Comparison of ENCODE assay signal across 10 cellular contexts in the genomic region with DNA sequence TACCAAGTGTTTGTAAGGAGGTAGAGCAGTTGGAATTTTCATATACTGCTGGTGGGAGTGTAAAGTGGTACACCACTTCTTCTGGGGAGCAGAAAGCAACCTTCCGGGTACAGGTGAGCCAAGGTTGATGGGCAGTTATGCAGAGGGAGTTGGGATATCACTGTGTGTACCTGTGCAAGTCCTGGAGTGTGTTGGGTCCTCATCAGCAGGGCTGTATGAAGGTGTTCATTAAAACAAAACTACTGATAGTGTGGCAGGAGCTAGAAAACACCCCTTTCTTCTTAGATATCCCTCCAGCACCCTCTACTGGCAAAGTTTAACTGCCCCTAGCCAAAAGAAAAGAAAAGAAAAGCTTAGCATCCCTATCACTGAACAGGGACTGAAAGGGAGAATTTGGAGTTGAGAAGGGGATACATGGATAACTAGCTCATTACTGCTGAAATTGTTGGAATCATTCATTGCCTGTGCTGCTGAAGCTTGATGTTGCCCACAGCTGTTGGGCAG. TPM values are rescaled to one million over a fixed set of nuclear protein-coding genes. Genes with fewer than 3 reads are reported as not detected.
A peak's percentile ranks its signal among the peaks of the same experiment; 100 is the strongest.
DNase-seq lines count a peak whose midpoint lies in the region; ATAC-seq and TF ChIP-seq lines count a peak whose summit lies in the region.
"Had no signal": no experiment of that assay in that cellular context is flagged by ENCODE, and none has a peak within 500 bp of the region (broad histone marks: within the 10 kb centered on the region; RNA-seq: fewer than 3 reads in every experiment).

No MANE protein-coding gene starts in this region.

- no peaks in the 10 kb centered on the region for H3F3A ChIP-seq in Loucy (ENCODE audit: low read depth)

- POLR2A ChIA-PET in activated CD8-positive, alpha-beta T cell treated with anti-CD3 and anti-CD28 coated beads, Interleukin-2, amount 10 ng/mL, durations not matched to agents 7 days and 5 days (lab: Charles Lee): interaction anchor here (0.6 to 2.7 kb wide), 3 partner anchors 10 to 81 kb away, joined by 3 to 17 read pairs (median 4); partner anchors contain the start of gene MARCHF6
- POLR2A ChIA-PET in activated CD8-positive, alpha-beta T cell treated with anti-CD3 and anti-CD28 coated beads for 36 hours (lab: Charles Lee): interaction anchor here (1.8 kb wide), 1 partner anchor 11 kb away, joined by 10 read pairs; the partner anchor contains the start of gene MARCHF6
- POLR2A ChIA-PET in activated B cell treated with CpG ODN at 0.5 μM for 24 hours (lab: Charles Lee): interaction anchor here (0.9 to 1.2 kb wide), 2 partner anchors 11 to 80 kb away, joined by 3 to 8 read pairs; partner anchors contain the start of gene MARCHF6

- H3K9me3 ChIP-seq in Loucy (ENCODE audit: insufficient read depth, low read depth, low read length) (no peaks in the 10 kb centered on the region), psoas muscle (no peaks in the 10 kb centered on the region)

- no peaks in the 10 kb centered on the region for H3K36me3 ChIP-seq in Loucy (ENCODE audit: insufficient read depth, low read length)
- H3K36me3 ChIP-seq in psoas muscle (ENCODE audit: insufficient read depth in 1 of 2, low read depth in 1 of 2): no peaks in the 10 kb centered on the region

- peaks cover 98% of the 10 kb centered on the region for H4K20me1 ChIP-seq in Loucy (ENCODE audit: insufficient read depth, low read length, poor library complexity, severe bottlenecking)

- H3K27me3 Mint-ChIP-seq in activated CD8-positive, alpha-beta T cell treated with anti-CD3 and anti-CD28 coated beads, Interleukin-2, amount 10 ng/mL, durations not matched to agents 7 days and 5 days (ENCODE audit: low read depth): no peaks in the 10 kb centered on the region
- H3K27me3 Mint-ChIP-seq in activated CD8-positive, alpha-beta T cell treated with anti-CD3 and anti-CD28 coated beads for 36 hours: no peaks in the 10 kb centered on the region
- no peaks in the 10 kb centered on the region for H3K27me3 Mint-ChIP-seq in activated B cell treated with CpG ODN at 0.5 μM for 24 hours

- H3K36me3 Mint-ChIP-seq in activated CD8-positive, alpha-beta T cell treated with anti-CD3 and anti-CD28 coated beads, Interleukin-2, amount 10 ng/mL, durations not matched to agents 7 days and 5 days (ENCODE audit: low read depth): peaks cover 13% of the 10 kb centered on the region
- peaks cover 27% of the 10 kb centered on the region for H3K36me3 Mint-ChIP-seq in activated CD8-positive, alpha-beta T cell treated with anti-CD3 and anti-CD28 coated beads for 36 hours (ENCODE audit: low read depth)
- H3K36me3 Mint-ChIP-seq in activated B cell treated with CpG ODN at 0.5 μM for 24 hours (ENCODE audit: low read depth): peaks cover 23% of the 10 kb centered on the region

- peaks cover 7% of the 10 kb centered on the region for H3K4me1 Mint-ChIP-seq in activated CD8-positive, alpha-beta T cell treated with anti-CD3 and anti-CD28 coated beads, Interleukin-2, amount 10 ng/mL, durations not matched to agents 7 days and 5 days (ENCODE audit: low read depth)
- peaks cover 67% of the 10 kb centered on the region for H3K4me1 Mint-ChIP-seq in activated CD8-positive, alpha-beta T cell treated with anti-CD3 and anti-CD28 coated beads for 36 hours (ENCODE audit: low read depth)
- peaks cover 79% of the 10 kb centered on the region for H3K4me1 Mint-ChIP-seq in activated B cell treated with CpG ODN at 0.5 μM for 24 hours

- no peak for DNase-seq in activated CD8-positive, alpha-beta T cell treated with anti-CD3 and anti-CD28 coated beads, Interleukin-2, amount 10 ng/mL, durations not matched to agents 7 days and 5 days
- no peak for DNase-seq in activated CD8-positive, alpha-beta T cell treated with anti-CD3 and anti-CD28 coated beads for 36 hours
- DNase-seq in activated B cell treated with CpG ODN at 0.5 μM for 24 hours (no peak), psoas muscle (no peak), medulla oblongata (ENCODE audit: extremely low spot score) (no peak)
- DNase-seq: C1 segment of cervical spinal cord, caudate nucleus had no signal

- H3K9me3 Mint-ChIP-seq in activated CD8-positive, alpha-beta T cell treated with anti-CD3 and anti-CD28 coated beads, Interleukin-2, amount 10 ng/mL, durations not matched to agents 7 days and 5 days (ENCODE audit: insufficient read depth): no peaks in the 10 kb centered on the region
- no peaks in the 10 kb centered on the region for H3K9me3 Mint-ChIP-seq in activated CD8-positive, alpha-beta T cell treated with anti-CD3 and anti-CD28 coated beads for 36 hours
- no peaks in the 10 kb centered on the region for H3K9me3 Mint-ChIP-seq in activated B cell treated with CpG ODN at 0.5 μM for 24 hours

- no peak overlapping the region for H3K27ac ChIP-seq in psoas muscle

- peaks cover 100% of the 10 kb centered on the region for H3K79me2 ChIP-seq in Loucy (ENCODE audit: insufficient read depth, low read length)

- no peak overlapping the region for H3K4me2 ChIP-seq in Loucy (ENCODE audit: low read depth, low read length, poor library complexity, severe bottlenecking)

- no peaks in the 10 kb centered on the region for H3K9me2 ChIP-seq in Loucy (replicated peaks; ENCODE audit: low read depth, low read length)

- H3K4me1 ChIP-seq in Loucy (ENCODE audit: insufficient read depth, low read length, poor library complexity, severe bottlenecking): peaks cover 17% of the 10 kb centered on the region
- peaks cover 87% of the 10 kb centered on the region for H3K4me1 ChIP-seq in psoas muscle

- H3K27me3 ChIP-seq in Loucy (ENCODE audit: insufficient read depth, low read length, poor library complexity, severe bottlenecking) (no peaks in the 10 kb centered on the region), psoas muscle (ENCODE audit: insufficient read depth in 3 of 3, low read length in 2 of 3) (no peaks in the 10 kb centered on the region)

- CTCF ChIA-PET in activated CD8-positive, alpha-beta T cell treated with anti-CD3 and anti-CD28 coated beads, Interleukin-2, amount 10 ng/mL, durations not matched to agents 7 days and 5 days (lab: Charles Lee): interaction anchor here (0.8 to 2.3 kb wide), 14 partner anchors 9 to 103 kb away, joined by 3 to 30 read pairs (median 5); partner anchors contain the start of gene MARCHF6
- CTCF ChIA-PET in activated CD8-positive, alpha-beta T cell treated with anti-CD3 and anti-CD28 coated beads for 36 hours (lab: Charles Lee): interaction anchor here (0.7 to 4.6 kb wide), 13 partner anchors 10 to 114 kb away, joined by 3 to 32 read pairs (median 4); partner anchors contain the start of genes ATPSCKMT, CCT5 and MARCHF6
- CTCF ChIA-PET in activated B cell treated with CpG ODN at 0.5 μM for 24 hours (lab: Charles Lee): interaction anchor here (0.6 to 2.2 kb wide), 3 partner anchors 9 to 114 kb away, joined by 3 to 8 read pairs (median 4); partner anchors contain the start of genes ATPSCKMT and CCT5

- intact Hi-C loops in activated CD8-positive, alpha-beta T cell treated with anti-CD3 and anti-CD28 coated beads for 36 hours (cut with micrococcal nuclease): no loop called here
- intact Hi-C loops in activated B cell treated with CpG ODN at 0.5 μM for 24 hours (cut with micrococcal nuclease): loop anchor here (1.0 kb wide), 1 partner anchor 80 kb away; no protein-coding TSS in a partner anchor
- intact Hi-C loops in psoas muscle (cut with DNase I): loop anchor here (5.0 to 10.0 kb wide), 2 partner anchors 79 to 82 kb away; no protein-coding TSS in a partner anchor

- no peak overlapping the region for H3K27ac Mint-ChIP-seq in activated CD8-positive, alpha-beta T cell treated with anti-CD3 and anti-CD28 coated beads, Interleukin-2, amount 10 ng/mL, durations not matched to agents 7 days and 5 days
- H3K27ac Mint-ChIP-seq in activated CD8-positive, alpha-beta T cell treated with anti-CD3 and anti-CD28 coated beads for 36 hours: no peak overlapping the region
- H3K27ac Mint-ChIP-seq in activated B cell treated with CpG ODN at 0.5 μM for 24 hours: no peak overlapping the region

- H3K4me3 ChIP-seq in Loucy (ENCODE audit: low read length, poor library complexity, severe bottlenecking) (no peak overlapping the region), psoas muscle (no peak overlapping the region)

- no peak overlapping the region for H3K4me3 Mint-ChIP-seq in activated CD8-positive, alpha-beta T cell treated with anti-CD3 and anti-CD28 coated beads, Interleukin-2, amount 10 ng/mL, durations not matched to agents 7 days and 5 days
- no peak overlapping the region for H3K4me3 Mint-ChIP-seq in activated CD8-positive, alpha-beta T cell treated with anti-CD3 and anti-CD28 coated beads for 36 hours
- no peak overlapping the region for H3K4me3 Mint-ChIP-seq in activated B cell treated with CpG ODN at 0.5 μM for 24 hours

- no peak overlapping the region for H3K9ac ChIP-seq in Loucy (ENCODE audit: low read depth, low read length, poor library complexity, severe bottlenecking)

- ATAC-seq in activated CD8-positive, alpha-beta T cell treated with anti-CD3 and anti-CD28 coated beads, Interleukin-2, amount 10 ng/mL, durations not matched to agents 7 days and 5 days: peak; percentile 55
- no peak for ATAC-seq in activated CD8-positive, alpha-beta T cell treated with anti-CD3 and anti-CD28 coated beads for 36 hours
- ATAC-seq in activated B cell treated with CpG ODN at 0.5 μM for 24 hours (ENCODE audit: low read depth) (peak; percentile 25), psoas muscle (peak; percentile 42 to 70 (median 56)), HG02885 (IDR thresholded peaks at IDR 0.05; ENCODE audit: poor library complexity, unreplicated experiment) (no peak), GM19455 (IDR thresholded peaks at IDR 0.05; ENCODE audit: unreplicated experiment) (no peak)

- no peak overlapping the region for H2AFZ ChIP-seq in Loucy (ENCODE audit: low read length)

- WGBS in psoas muscle, 3 donors: 84 to 100% (median 100%) methylated on average over 1 of the region's 1 CpG

- no peak for TF ChIP-seq CTCF in activated CD8-positive, alpha-beta T cell treated with anti-CD3 and anti-CD28 coated beads for 36 hours (IDR thresholded peaks at IDR 0.05)
- TF ChIP-seq CTCF in Loucy (conservative IDR thresholded peaks at IDR 0.05; ENCODE audit: low read length): peak; percentile 54
- no peak for TF ChIP-seq CTCF in activated B cell treated with CpG ODN at 0.5 μM for 24 hours (IDR thresholded peaks at IDR 0.05)
- TF ChIP-seq CTCF in psoas muscle (IDR thresholded peaks at IDR 0.05): peak; percentile 41

RNA-seq across cellular contexts. Expression of gene MARCHF6, which starts 10.7 kb away (rescaled TPM):
- total RNA-seq in activated CD8-positive, alpha-beta T cell treated with anti-CD3 and anti-CD28 coated beads, Interleukin-2, amount 10 ng/mL, durations not matched to agents 7 days and 5 days: 10 to 100 TPM; 72.2 to 80.5 TPM
- total RNA-seq in activated CD8-positive, alpha-beta T cell treated with anti-CD3 and anti-CD28 coated beads for 36 hours: 10 to 100 TPM; 92.8 to 95.6 TPM
- 116 and 124 TPM in 2 replicates for total RNA-seq in activated B cell treated with CpG ODN at 0.5 μM for 24 hours
- 100 to 1,000 TPM; 160 to 250 (median 193) TPM for total RNA-seq in psoas muscle
- polyA plus RNA-seq in psoas muscle: 10 to 100 TPM; 36.6 to 88.5 (median 72.0) TPM

RNA-seq across cellular contexts. Expression of gene CMBL, which starts 56.5 kb away (rescaled TPM):
- total RNA-seq in activated CD8-positive, alpha-beta T cell treated with anti-CD3 and anti-CD28 coated beads, Interleukin-2, amount 10 ng/mL, durations not matched to agents 7 days and 5 days: 1 to 10 TPM; 1.6 to 1.9 TPM
- total RNA-seq in activated CD8-positive, alpha-beta T cell treated with anti-CD3 and anti-CD28 coated beads for 36 hours: 1 to 10 TPM; 1.2 to 1.4 TPM
- total RNA-seq in activated B cell treated with CpG ODN at 0.5 μM for 24 hours (not detected in 2 replicates), psoas muscle (100 to 1,000 TPM in 1 of 4 donors, 10 to 100 TPM in 3; 30.1 to 243 (median 61.1) TPM)
- polyA plus RNA-seq in psoas muscle: 10 to 100 TPM in 2 of 3 donors, 1 to 10 TPM in 1; 9.4 to 99.4 (median 54.4) TPM

Comparison
In these comparisons a context has a peak if more than half of its experiments do, and no peak if none do; other contexts are left out.
1. ATAC-seq: peak in activated CD8-positive, alpha-beta T cell treated with anti-CD3 and anti-CD28 coated beads, Interleukin-2, amount 10 ng/mL, durations not matched to agents 7 days and 5 days (single experiment), activated B cell treated with CpG ODN at 0.5 μM for 24 hours (single experiment) and psoas muscle (4 of 4); none in activated CD8-positive, alpha-beta T cell treated with anti-CD3 and anti-CD28 coated beads for 36 hours (single experiment), HG02885 (single experiment) and GM19455 (single experiment).
2. CTCF ChIP-seq: peak in Loucy (single experiment) and psoas muscle (single experiment); none in activated CD8-positive, alpha-beta T cell treated with anti-CD3 and anti-CD28 coated beads for 36 hours (single experiment) and activated B cell treated with CpG ODN at 0.5 μM for 24 hours (single experiment).
3. RNA of gene CMBL, which starts 56.5 kb away (total RNA-seq): 30.1 to 243 TPM in psoas muscle; 1.6 to 1.9 TPM in activated CD8-positive, alpha-beta T cell treated with anti-CD3 and anti-CD28 coated beads, Interleukin-2, amount 10 ng/mL, durations not matched to agents 7 days and 5 days, 1.2 to 1.4 TPM in activated CD8-positive, alpha-beta T cell treated with anti-CD3 and anti-CD28 coated beads for 36 hours and not detected in activated B cell treated with CpG ODN at 0.5 μM for 24 hours; every median in the first group is over 10 times any median in the second.